In genomic region chr12:125530876-125531275, GRCh38 we compare ENCODE assay signal across 17 cellular contexts.
DNase-seq lines count a peak whose midpoint lies in the region; ATAC-seq and TF ChIP-seq lines count a peak whose summit lies in the region.
"Had no signal": no experiment of that assay in that cellular context is flagged by ENCODE, and none has a peak within 500 bp of the region (broad histone marks: within the 10 kb centered on the region; RNA-seq: fewer than 3 reads in every experiment).

No MANE protein-coding gene starts in this region.

- no peaks in the 10 kb centered on the region for H3K9me3 ChIP-seq in CD4-positive, alpha-beta T cell (ENCODE audit: control insufficient read depth, low read length)
- no peaks in the 10 kb centered on the region for H3K9me3 ChIP-seq in prostate gland
- H3K9me3 ChIP-seq: BE2C, BLaER1, Caco-2 had no signal

- no peak overlapping the region for H3K4me3 Mint-ChIP-seq in CD4-positive, alpha-beta T cell
- H3K4me3 Mint-ChIP-seq: CD4-positive, CD25-positive, alpha-beta regulatory T cell; CD8-positive, alpha-beta T cell had no signal

- peaks cover 6% of the 10 kb centered on the region for H3K27me3 ChIP-seq in CD4-positive, alpha-beta T cell (ENCODE audit: control insufficient read depth, insufficient read depth, low read length)
- H3K27me3 ChIP-seq in prostate gland (replicated peaks; ENCODE audit: insufficient read depth): no peaks in the 10 kb centered on the region
- H3K27me3 ChIP-seq: BE2C, BLaER1 had no signal

- H3K4me1 Mint-ChIP-seq in CD4-positive, alpha-beta T cell (ENCODE audit: low read depth): no peaks in the 10 kb centered on the region
- H3K4me1 Mint-ChIP-seq: CD14-positive monocyte; CD4-positive, CD25-positive, alpha-beta regulatory T cell had no signal

- DNase-seq in islet precursor cell: peak; percentile 38
- peak; percentile 10 for DNase-seq in midbrain (lab: John Stamatoyannopoulos, UW)
- DNase-seq in superior temporal gyrus (ENCODE audit: extremely low spot score): peak; percentile 52
- DNase-seq in CD4-positive, alpha-beta T cell: no peak
- DNase-seq in prostate gland (ENCODE audit: low spot score): no peak
- DNase-seq: 8988T; ACHN; BE2C; Caco-2; Calu3; CD4-positive, CD25-positive, alpha-beta regulatory T cell; CD8-positive, alpha-beta T cell; DMS79 treated with DMSO at 0.1 percent for 48 hours; GF-D8 had no signal

- WGBS in prostate gland: 53% methylated on average over 5 of the region's 5 CpGs

- intact Hi-C loops in CD4-positive, alpha-beta T cell (cut with DNase I, micrococcal nuclease): loop anchor here (10.0 kb wide), 1 partner anchor 1344 kb away; no protein-coding TSS in a partner anchor
- intact Hi-C loops in prostate gland (cut with DNase I): no loop called here

- TF ChIP-seq CTCF in CD4-positive, alpha-beta T cell (IDR thresholded peaks at IDR 0.05): no peak
- no peak for TF ChIP-seq CTCF in prostate gland (IDR thresholded peaks at IDR 0.05)

- CTCF ChIA-PET in CD4-positive, alpha-beta T cell (lab: Charles Lee): no interaction called here

- no peaks in the 10 kb centered on the region for H3K36me3 Mint-ChIP-seq in CD4-positive, alpha-beta T cell (ENCODE audit: low read depth)
- H3K36me3 Mint-ChIP-seq: CD14-positive monocyte; CD4-positive, CD25-positive, alpha-beta regulatory T cell; CD8-positive, alpha-beta T cell had no signal

- POLR2A ChIA-PET in CD4-positive, alpha-beta T cell (lab: Charles Lee): no interaction called here

- no peaks in the 10 kb centered on the region for H3K4me1 ChIP-seq in prostate gland (replicated peaks)
- H3K4me1 ChIP-seq: BE2C, BLaER1, Caco-2 had no signal

- ATAC-seq in CD4-positive, alpha-beta T cell (ENCODE audit: poor library complexity): no peak
- ATAC-seq in HG02763 (IDR thresholded peaks at IDR 0.05; ENCODE audit: unreplicated experiment): no peak
- ATAC-seq: CD8-positive, alpha-beta T cell had no signal

- H3K27ac Mint-ChIP-seq in CD4-positive, alpha-beta T cell: no peak overlapping the region
- H3K27ac Mint-ChIP-seq: CD14-positive monocyte; CD4-positive, CD25-positive, alpha-beta regulatory T cell; CD8-positive, alpha-beta T cell had no signal

- TF ChIP-seq POLR2A in prostate gland (IDR thresholded peaks at IDR 0.05): no peak

- no peak overlapping the region for H3K27ac ChIP-seq in CD4-positive, alpha-beta T cell (ENCODE audit: low read depth, low read length)
- no peak overlapping the region for H3K27ac ChIP-seq in prostate gland
- H3K27ac ChIP-seq: BLaER1 had no signal

- no peaks in the 10 kb centered on the region for H3K9me3 Mint-ChIP-seq in CD4-positive, alpha-beta T cell
- H3K9me3 Mint-ChIP-seq: CD8-positive, alpha-beta T cell had no signal

- no peaks in the 10 kb centered on the region for H3K36me3 ChIP-seq in prostate gland
- H3K36me3 ChIP-seq: BE2C, BLaER1 had no signal

- no peak overlapping the region for H3K4me3 ChIP-seq in prostate gland
- H3K4me3 ChIP-seq: BLaER1 had no signal

- peaks cover 37% of the 10 kb centered on the region for H3K27me3 Mint-ChIP-seq in CD4-positive, alpha-beta T cell
- H3K27me3 Mint-ChIP-seq: CD4-positive, CD25-positive, alpha-beta regulatory T cell had no signal

Comparison
In these comparisons a context has a peak if more than half of its experiments do, and no peak if none do; other contexts are left out.
1. DNase-seq: peak in islet precursor cell (single experiment), midbrain (single experiment) and superior temporal gyrus (single experiment); none in CD4-positive, alpha-beta T cell (0 of 10) and prostate gland (single experiment).